18 cellular contexts compared by ENCODE assay signal in the genomic region with DNA sequence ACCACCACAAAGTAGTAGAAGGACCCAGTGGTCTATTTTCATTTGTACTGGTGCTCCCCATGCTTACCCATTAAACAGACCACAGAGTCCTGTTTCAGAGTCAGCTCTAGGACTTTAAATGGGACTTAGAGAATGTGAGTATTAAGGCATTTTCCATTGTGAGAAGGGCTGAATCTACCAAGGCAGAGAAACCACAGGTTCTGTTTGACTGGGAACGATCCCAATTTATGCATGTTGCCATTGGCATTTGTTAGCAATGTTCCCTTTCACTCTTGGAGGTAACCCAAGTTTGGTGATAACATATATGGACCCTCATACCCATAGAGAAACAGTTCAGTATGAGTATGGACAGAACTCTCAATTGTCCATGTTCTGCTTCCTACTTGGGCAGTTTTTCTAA.
"Had no signal": no experiment of that assay in that cellular context is flagged by ENCODE, and none has a peak within 500 bp of the region (broad histone marks: within the 10 kb centered on the region; RNA-seq: fewer than 3 reads in every experiment).

No MANE protein-coding gene starts in this region.

- H3K36me3 Mint-ChIP-seq: naive thymus-derived CD8-positive, alpha-beta T cell had no signal

- H3K4me3 Mint-ChIP-seq: activated T-cell treated with anti-CD3 and anti-CD28 coated beads, Interleukin-2, amount 50 U/mL, for 72 hours; naive thymus-derived CD8-positive, alpha-beta T cell had no signal

- H3K27ac Mint-ChIP-seq: activated T-cell treated with anti-CD3 and anti-CD28 coated beads, Interleukin-2, amount 50 U/mL, for 72 hours; naive thymus-derived CD8-positive, alpha-beta T cell had no signal

- H3K4me1 ChIP-seq: body of pancreas, colonic mucosa, pancreas, thyroid gland had no signal

- H3K27me3 ChIP-seq: body of pancreas, colonic mucosa, neutrophil, pancreas, thyroid gland had no signal

- H3K9me3 ChIP-seq: body of pancreas, colonic mucosa, neutrophil, pancreas, thyroid gland had no signal

- H3K4me3 ChIP-seq: body of pancreas, colonic mucosa, pancreas, thyroid gland had no signal

- H3K36me3 ChIP-seq: colonic mucosa, neutrophil, pancreas, thyroid gland had no signal

- ATAC-seq: activated T-cell treated with anti-CD3 and anti-CD28 coated beads, Interleukin-2, amount 50 U/mL, for 72 hours; body of pancreas; left cardiac atrium; naive thymus-derived CD8-positive, alpha-beta T cell; pancreas had no signal

- DNase-seq: activated CD4-positive, alpha-beta T cell treated with anti-CD3 and anti-CD28 coated beads, Interleukin-2, amount 50 U/mL, for 4 hours; activated effector memory CD4-positive, alpha-beta T cell treated with anti-CD3 and anti-CD28 coated beads, Interleukin-2, amount 50 U/mL, for 16 hours; activated naive CD4-positive, alpha-beta T cell treated with anti-CD3 and anti-CD28 coated beads, Interleukin-2, amount 50 U/mL, for 16 hours; activated T-cell treated with anti-CD3 and anti-CD28 coated beads, Interleukin-2, amount 50 U/mL, for 72 hours; body of pancreas; central memory CD4-positive, alpha-beta T cell; colonic mucosa; erythroblast; left cardiac atrium; mesendoderm; naive thymus-derived CD8-positive, alpha-beta T cell; pancreas; stimulated activated CD4-positive, alpha-beta T cell treated with anti-CD3 and anti-CD28 coated beads, Interleukin-12 subunit alpha, Interleukin-12 subunit beta, amount 100 ng/mL, for 4 hours; stimulated activated CD4-positive, alpha-beta T cell treated with anti-CD3 and anti-CD28 coated beads, Interleukin-1b, Interleukin-23, amount 100 ng/mL, for 48 hours; stimulated activated CD8-positive, alpha-beta memory T cell treated with anti-CD3 and anti-CD28 coated beads, Interleukin-4, amount 100 ng/mL, for 48 hours; stimulated activated naive CD4-positive, alpha-beta T cell; thyroid gland had no signal
